8 cellular contexts compared by ENCODE assay signal in genomic region chr13:20703785-20704458, GRCh38. TPM values are rescaled to one million over a fixed set of nuclear protein-coding genes. Genes with fewer than 3 reads are reported as not detected.
DNase-seq lines count a peak whose midpoint lies in the region; ATAC-seq, FAIRE-seq and TF ChIP-seq lines count a peak whose summit lies in the region.

No MANE protein-coding gene starts in this region.

- H3K4me1 ChIP-seq in colonic mucosa = no peaks in the 10 kb centered on the region
- H3K4me1 ChIP-seq in HepG2 (ENCODE audit: insufficient read depth, low read length) = peaks cover 37% of the 10 kb centered on the region

- H3K79me2 ChIP-seq in HepG2 (ENCODE audit: insufficient read depth, low read length) = no peaks in the 10 kb centered on the region

- intact Hi-C loops in colonic mucosa (cut with DNase I) (no loop called here), HepG2 (cut with micrococcal nuclease; ENCODE audit: unreplicated experiment) (no loop called here)

- BruUV-seq in HepG2 (replicated peaks; lab: Mats Ljungman, UMichigan) = no TSS peak

- TF ChIP-seq CTCF in AG04449 (IDR thresholded peaks at IDR 0.05; ENCODE audit: insufficient read depth, low read length, missing control alignments) (peak; percentile 77), colonic mucosa (IDR thresholded peaks at IDR 0.05) (peak; percentile 20), HepG2 (CRISPR knock-in tag; IDR thresholded peaks at IDR 0.05) (peak; percentile 56; the same call in 1 of the 2 replicates)

- in situ Hi-C loops in HepG2 (cut with HindIII; ENCODE audit: extremely low pct_ligation_motif_present, low pct_unique_long_range_greater_than_20kb) = loop anchor here (10.0 kb wide), 1 partner anchor 221 kb away; no protein-coding TSS in a partner anchor

- H3K4me3 ChIP-seq in AG04449 (ENCODE audit: low read depth, low read length) (peak overlapping the region; percentile 66), colonic mucosa (peak overlapping the region; percentile 24), HepG2 (replicated peaks in 1 of 3; ENCODE audit: insufficient read depth in 1 of 3, low read depth in 2 of 3, low read length in 3 of 3) (peak overlapping the region; percentile 16 to 62 (median 48); a peak in 4 of 6 replicates)

- no peak overlapping the region for H3K9ac ChIP-seq in colonic mucosa (ENCODE audit: low read depth in 2 of 2, low read length in 2 of 2)
- no peak overlapping the region for H3K9ac ChIP-seq in HepG2 (ENCODE audit: insufficient read depth, low read depth, low read length)

- WGBS in HepG2 (ENCODE audit: low lambda C conversion rate) = 8% methylated on average over 9 of the region's 96 CpGs

- CTCF ChIA-PET in AG04449 (lab: Yijun Ruan, JAX) = interaction anchor here (0.7 to 2.7 kb wide), 16 partner anchors 8 to 577 kb away, joined by 3 to 19 read pairs (median 4); no protein-coding TSS in a partner anchor
- CTCF ChIA-PET in HepG2 (lab: Yijun Ruan, JAX; ENCODE audit: low intra/inter-chr PET ratio, low total read pairs) = interaction anchor here (1.3 kb wide), 1 partner anchor 211 kb away, joined by 3 read pairs; no protein-coding TSS in a partner anchor

- H3K9me3 ChIP-seq in colonic mucosa (no peaks in the 10 kb centered on the region), HepG2 (ENCODE audit: low read length) (no peaks in the 10 kb centered on the region)

- DNase-seq in AG04449 (ENCODE audit: low read depth, low spot score) (no peak), NCI-H2196 (lab: John Stamatoyannopoulos, UW; ENCODE audit: unreplicated experiment) (peak; percentile 69), colonic mucosa (peak; percentile 86), HepG2 (ENCODE audit: low spot score) (peak; percentile 58)
- peak; percentile 55 for DNase-seq in activated CD4-positive, alpha-beta T cell treated with anti-CD3 and anti-CD28 coated beads for 1 hour
- DNase-seq in stimulated activated CD4-positive, alpha-beta T cell treated with anti-CD3 and anti-CD28 coated beads, Interleukin-4, amount 100 ng/mL, for 48 hours (ENCODE audit: low read depth in 2 of 2) = peak; percentile 60 to 61

- no peak for FAIRE-seq in HepG2 (lab: Jason Lieb, UNC)

- TF ChIP-seq RAD21 in HepG2 (CRISPR knock-in tag; IDR thresholded peaks at IDR 0.05) = peak; percentile 70

- peak; percentile 32 to 61; a peak in 1 of 4 replicates for TF ChIP-seq POLR2A in HepG2 (IDR thresholded peaks at IDR 0.05; ENCODE audit: insufficient read depth in 1 of 2, low read depth in 2 of 2, low read length in 2 of 2)

- H3K36me3 ChIP-seq in colonic mucosa (no peaks in the 10 kb centered on the region), HepG2 (replicated peaks in 1 of 2; ENCODE audit: control insufficient read depth in 1 of 2, insufficient read depth in 2 of 2, low read length in 2 of 2) (no peaks in the 10 kb centered on the region)

- no peak for TF ChIP-seq EP300 in HepG2 (IDR thresholded peaks at IDR 0.05; ENCODE audit: low read depth in 2 of 2, low read length in 2 of 2)
- TF ChIP-seq EP300 in HepG2 (CRISPR knock-in tag; IDR thresholded peaks at IDR 0.05; ENCODE audit: borderline replicate concordance) = no peak

- H2AFZ ChIP-seq in HepG2 (ENCODE audit: low read length) = no peak overlapping the region

- H3K27me3 ChIP-seq in colonic mucosa (no peaks in the 10 kb centered on the region), HepG2 (ENCODE audit: control insufficient read depth in 1 of 2, insufficient read depth in 2 of 2, low read length in 2 of 2) (no peaks in the 10 kb centered on the region)

- H3K4me2 ChIP-seq in HepG2 (ENCODE audit: low read depth, low read length) = peak overlapping the region; percentile 45; the same call in 1 of the 2 replicates

- H3K27ac ChIP-seq in colonic mucosa (no peak overlapping the region), HepG2 (ENCODE audit: extremely low read length, insufficient read depth, low read length) (no peak overlapping the region)

- POLR2A ChIA-PET in AG04449 (lab: Yijun Ruan, JAX) (interaction anchor here (0.6 kb wide), 1 partner anchor 76 kb away, joined by 3 read pairs; no protein-coding TSS in a partner anchor), HepG2 (lab: Yijun Ruan, JAX) (interaction anchor here (0.7 kb wide), 1 partner anchor 27 kb away, joined by 3 read pairs; no protein-coding TSS in a partner anchor)

- H4K20me1 ChIP-seq in HepG2 (ENCODE audit: insufficient read depth, low read length) = no peaks in the 10 kb centered on the region

- ATAC-seq in GM18508 (IDR thresholded peaks at IDR 0.05; ENCODE audit: insufficient read depth, unreplicated experiment) = peak; percentile 51
- peak; percentile 85 for ATAC-seq in HG02938 (IDR thresholded peaks at IDR 0.05; ENCODE audit: unreplicated experiment)
- ATAC-seq in HepG2 = peak; percentile 91

TF ChIP-seq in HepG2, 621 proteins besides CTCF, POLR2A, EP300 and RAD21 (continues in another document):
- TF ChIP-seq SMYD3 (CRISPR knock-in tag; IDR thresholded peaks at IDR 0.05) (no peak), ZNF619 (CRISPR knock-in tag; IDR thresholded peaks at IDR 0.05) (no peak), YEATS4 (CRISPR knock-in tag; IDR thresholded peaks at IDR 0.05; ENCODE audit: borderline replicate concordance) (peak; percentile 73; the same call in 1 of the 2 replicates), UBTF (CRISPR knock-in tag; IDR thresholded peaks at IDR 0.05) (peak; percentile 20; the same call in 1 of the 2 replicates), ZNF431 (CRISPR knock-in tag; IDR thresholded peaks at IDR 0.05; ENCODE audit: borderline replicate concordance, low read depth) (no peak), ZNF709 (CRISPR knock-in tag; IDR thresholded peaks at IDR 0.05) (peak; percentile 53; the same call in 1 of the 2 replicates), SNAPC2 (CRISPR knock-in tag; IDR thresholded peaks at IDR 0.05) (no peak), ZNF567 (CRISPR knock-in tag; IDR thresholded peaks at IDR 0.05; ENCODE audit: borderline replicate concordance) (no peak), ZNF674 (CRISPR knock-in tag; IDR thresholded peaks at IDR 0.05; ENCODE audit: low read depth) (no peak), NKX3-1 (CRISPR knock-in tag; IDR thresholded peaks at IDR 0.05) (no peak), ZNF850 (CRISPR knock-in tag; conservative IDR thresholded peaks at IDR 0.05) (no peak), FOXM1 (CRISPR knock-in tag; IDR thresholded peaks at IDR 0.05) (no peak), ZNF761 (CRISPR knock-in tag; conservative IDR thresholded peaks at IDR 0.05) (no peak), SALL1 (CRISPR knock-in tag; IDR thresholded peaks at IDR 0.05) (peak; percentile 62), ZSCAN25 (CRISPR knock-in tag; IDR thresholded peaks at IDR 0.05) (peak; percentile 60; the same call in 1 of the 2 replicates)
- TF ChIP-seq, protein P1, sequence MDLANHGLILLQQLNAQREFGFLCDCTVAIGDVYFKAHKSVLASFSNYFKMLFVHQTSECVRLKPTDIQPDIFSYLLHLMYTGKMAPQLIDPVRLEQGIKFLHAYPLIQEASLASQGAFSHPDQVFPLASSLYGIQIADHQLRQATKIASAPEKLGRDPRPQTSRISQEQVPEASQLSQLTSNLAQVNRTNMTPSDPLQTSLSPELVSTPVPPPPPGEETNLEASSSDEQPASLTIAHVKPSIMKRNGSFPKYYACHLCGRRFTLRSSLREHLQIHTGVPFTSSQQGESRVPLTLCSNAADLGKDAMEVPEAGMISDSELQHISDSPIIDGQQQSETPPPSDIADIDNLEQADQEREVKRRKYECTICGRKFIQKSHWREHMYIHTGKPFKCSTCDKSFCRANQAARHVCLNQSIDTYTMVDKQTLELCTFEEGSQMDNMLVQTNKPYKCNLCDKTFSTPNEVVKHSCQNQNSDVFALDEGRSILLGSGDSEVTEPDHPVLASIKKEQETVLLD (CRISPR knock-in tag; IDR thresholded peaks at IDR 0.05; ENCODE audit: low read depth) = no peak

RNA-seq across cellular contexts. Expression of gene IL17D, which starts 0.4 kb away (rescaled TPM):
- total RNA-seq in colonic mucosa (under 1 TPM; 0.49 to 0.93 TPM), HepG2 (2016; rRNA removed; fragmentation: Illumina TruSeq; extraction: Trizol) (1.6 and 2.2 TPM in 2 replicates)
- total RNA-seq in HepG2 (2016; cell fraction: cytosol; rRNA removed; fragmentation: Illumina TruSeq; extraction: Trizol; ENCODE audit: low read depth) = 1.9 and 2.3 TPM in 2 replicates
- 0.95 and 1.8 TPM in 2 replicates for total RNA-seq in HepG2 (2016; cell fraction: insoluble cytoplasmic fraction; rRNA removed; fragmentation: Illumina TruSeq; extraction: Trizol)
- total RNA-seq in HepG2 (2016; cell fraction: membrane; rRNA removed; fragmentation: Illumina TruSeq; extraction: Trizol) = 3.9 and 4.7 TPM in 2 replicates
- 1.3 and 1.7 TPM in 2 replicates for total RNA-seq in HepG2 (2016; cell fraction: nucleus; rRNA removed; fragmentation: Illumina TruSeq; extraction: Trizol)
- 1.0 and 1.1 TPM in 2 replicates for polyA plus RNA-seq in HepG2 (2011; rRNA removed)
- 0.98 and 1.1 TPM in 2 replicates for polyA plus RNA-seq in HepG2 (2011; cell fraction: cytosol; rRNA removed)
- 1.6 and 2.2 TPM in 2 replicates for polyA plus RNA-seq in HepG2 (2011; cell fraction: nucleus; rRNA removed)
- polyA plus RNA-seq in HepG2 (2012) = 6.7 and 7.8 TPM in 2 replicates
- 3.0 and 3.3 TPM in 2 replicates for polyA plus RNA-seq in HepG2 (2016; cell fraction: cytosol; fragmentation: Illumina TruSeq; extraction: Trizol; ENCODE audit: low read depth)
- 1.5 and 2.0 TPM in 2 replicates for polyA plus RNA-seq in HepG2 (2016; cell fraction: insoluble cytoplasmic fraction; fragmentation: Illumina TruSeq; extraction: Trizol; ENCODE audit: low read depth)
- 3.2 and 4.2 TPM in 2 replicates for polyA plus RNA-seq in HepG2 (2016; cell fraction: membrane; fragmentation: Illumina TruSeq; extraction: Trizol; ENCODE audit: low read depth)
- 2.4 and 3.1 TPM in 2 replicates for polyA plus RNA-seq in HepG2 (2016; cell fraction: nucleus; fragmentation: Illumina TruSeq; extraction: Trizol; ENCODE audit: insufficient read depth, low read depth)
- polyA minus RNA-seq in HepG2 (2011; rRNA and poly(A)+ RNA removed; ENCODE audit: low replicate concordance) = 0.60 TPM in 1 of 2 replicates, not detected in the other
- polyA minus RNA-seq in HepG2 (2011; cell fraction: cytosol; rRNA and poly(A)+ RNA removed) = 0.59 and 0.62 TPM in 2 replicates
- polyA minus RNA-seq in HepG2 (2011; cell fraction: nucleus; rRNA and poly(A)+ RNA removed) = 0.75 and 0.90 TPM in 2 replicates

Comparison
In these comparisons a context has a peak if more than half of its experiments do, and no peak if none do; other contexts are left out.
1. CTCF ChIP-seq: peak in every context shown above with its lines; median percentile 77 in AG04449; 56 in HepG2; 20 in colonic mucosa.